9 cellular contexts compared by ENCODE assay signal in genomic region chr1:155012052-155012546, GRCh38.
DNase-seq lines count a peak whose midpoint lies in the region; ATAC-seq and FAIRE-seq lines count a peak whose summit lies in the region.
"Had no signal": no experiment of that assay in that cellular context is flagged by ENCODE, and none has a peak within 500 bp of the region (broad histone marks: within the 10 kb centered on the region; RNA-seq: fewer than 3 reads in every experiment).

No MANE protein-coding gene starts in this region.

- no peak overlapping the region for H3K27ac ChIP-seq in HUES6 (ENCODE audit: low read depth, low read length)

- FAIRE-seq in HTR-8/SVneo (lab: Jason Lieb, UNC) = no peak
- FAIRE-seq: GM18507 had no signal

- peaks cover 39% of the 10 kb centered on the region for H3K4me1 ChIP-seq in HUES6 (ENCODE audit: control insufficient read depth, insufficient read depth, low read length)

- H3K9ac ChIP-seq in HUES6 (ENCODE audit: low read length) = no peak overlapping the region

- H3K27me3 ChIP-seq in HUES6 (ENCODE audit: control insufficient read depth, insufficient read depth, low read length) = no peaks in the 10 kb centered on the region

- DNase-seq in AG08395 (ENCODE audit: low spot score) (peak; percentile 60), UCSD-AML1 (lab: John Stamatoyannopoulos, UW; ENCODE audit: unreplicated experiment) (peak; percentile 60), fibroblast of peridontal ligament (ENCODE audit: extremely low read depth) (peak; percentile 63), nucleus accumbens (lab: John Stamatoyannopoulos, UW) (peak in 51 of 56 donors; percentile 38 to 91 (median 75)), HTR-8/SVneo (ENCODE audit: insufficient read length, low spot score) (no peak)

- peak overlapping the region; percentile 31 for H3K4me3 ChIP-seq in HUES6 (ENCODE audit: low read depth, low read length)

- peaks cover 27% of the 10 kb centered on the region for H3K36me3 ChIP-seq in HUES6 (ENCODE audit: control insufficient read depth, insufficient read depth, low read length)

- ATAC-seq in GM21390 (IDR thresholded peaks at IDR 0.05; ENCODE audit: unreplicated experiment) = no peak
- ATAC-seq in activated CD4-positive, CD25-positive, alpha-beta regulatory T cell treated with anti-CD3 and anti-CD28 coated beads, Interleukin-2, amount 50 U/mL, for 24 hours = no peak

- H3K9me3 ChIP-seq in HUES6 (ENCODE audit: control insufficient read depth, insufficient read depth, low read depth, low read length) = no peaks in the 10 kb centered on the region
